ENCODE assay signal across 1 cellular context in genomic region chr15:75346796-75347221, GRCh38.
TF ChIP-seq lines count a peak whose summit lies in the region.

TSS of gene NEIL1 (plus strand) at chr15:75347039. CDS start at chr15:75348906, 1,867 bp downstream.

TF ChIP-seq in GM12878, 131 proteins besides CTCF, POLR2A, EP300 and RAD21 (continued from another document):
- TF ChIP-seq JUND (IDR thresholded peaks at IDR 0.05; ENCODE audit: low read depth, low read length) (no peak), RFX5 (IDR thresholded peaks at IDR 0.05; ENCODE audit: low read depth, low read length) (no peak), RELB (IDR thresholded peaks at IDR 0.05; ENCODE audit: low read depth) (peak; percentile 11; the same call in 1 of the 2 replicates), CREB1 (IDR thresholded peaks at IDR 0.05; ENCODE audit: low read depth) (no peak), HDAC2 (IDR thresholded peaks at IDR 0.05) (no peak), ATF7 (IDR thresholded peaks at IDR 0.05; ENCODE audit: low read depth) (no peak), MYC (IDR thresholded peaks at IDR 0.05; ENCODE audit: insufficient read depth, insufficient read length, insufficient replicate concordance, low read length, severe bottlenecking) (no peak), MLLT1 (IDR thresholded peaks at IDR 0.05) (0 out of 2 replicates have a peak, but pooled peaks have one; percentile 16), ZNF24 (IDR thresholded peaks at IDR 0.05) (no peak), KAT2A (conservative IDR thresholded peaks at IDR 0.05; ENCODE audit: control insufficient read depth, low read depth, low read length) (no peak), RUNX3 (IDR thresholded peaks at IDR 0.05; ENCODE audit: low read length) (no peak), POLR2AphosphoS5 (IDR thresholded peaks at IDR 0.05; ENCODE audit: low read length) (no peak), YY1 (IDR thresholded peaks at IDR 0.05; ENCODE audit: low read depth, low read length) (no peak)
- TF ChIP-seq, protein P1, sequence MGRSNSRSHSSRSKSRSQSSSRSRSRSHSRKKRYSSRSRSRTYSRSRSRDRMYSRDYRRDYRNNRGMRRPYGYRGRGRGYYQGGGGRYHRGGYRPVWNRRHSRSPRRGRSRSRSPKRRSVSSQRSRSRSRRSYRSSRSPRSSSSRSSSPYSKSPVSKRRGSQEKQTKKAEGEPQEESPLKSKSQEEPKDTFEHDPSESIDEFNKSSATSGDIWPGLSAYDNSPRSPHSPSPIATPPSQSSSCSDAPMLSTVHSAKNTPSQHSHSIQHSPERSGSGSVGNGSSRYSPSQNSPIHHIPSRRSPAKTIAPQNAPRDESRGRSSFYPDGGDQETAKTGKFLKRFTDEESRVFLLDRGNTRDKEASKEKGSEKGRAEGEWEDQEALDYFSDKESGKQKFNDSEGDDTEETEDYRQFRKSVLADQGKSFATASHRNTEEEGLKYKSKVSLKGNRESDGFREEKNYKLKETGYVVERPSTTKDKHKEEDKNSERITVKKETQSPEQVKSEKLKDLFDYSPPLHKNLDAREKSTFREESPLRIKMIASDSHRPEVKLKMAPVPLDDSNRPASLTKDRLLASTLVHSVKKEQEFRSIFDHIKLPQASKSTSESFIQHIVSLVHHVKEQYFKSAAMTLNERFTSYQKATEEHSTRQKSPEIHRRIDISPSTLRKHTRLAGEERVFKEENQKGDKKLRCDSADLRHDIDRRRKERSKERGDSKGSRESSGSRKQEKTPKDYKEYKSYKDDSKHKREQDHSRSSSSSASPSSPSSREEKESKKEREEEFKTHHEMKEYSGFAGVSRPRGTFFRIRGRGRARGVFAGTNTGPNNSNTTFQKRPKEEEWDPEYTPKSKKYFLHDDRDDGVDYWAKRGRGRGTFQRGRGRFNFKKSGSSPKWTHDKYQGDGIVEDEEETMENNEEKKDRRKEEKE (IDR thresholded peaks at IDR 0.05): no peak
- TF ChIP-seq, protein P2, sequence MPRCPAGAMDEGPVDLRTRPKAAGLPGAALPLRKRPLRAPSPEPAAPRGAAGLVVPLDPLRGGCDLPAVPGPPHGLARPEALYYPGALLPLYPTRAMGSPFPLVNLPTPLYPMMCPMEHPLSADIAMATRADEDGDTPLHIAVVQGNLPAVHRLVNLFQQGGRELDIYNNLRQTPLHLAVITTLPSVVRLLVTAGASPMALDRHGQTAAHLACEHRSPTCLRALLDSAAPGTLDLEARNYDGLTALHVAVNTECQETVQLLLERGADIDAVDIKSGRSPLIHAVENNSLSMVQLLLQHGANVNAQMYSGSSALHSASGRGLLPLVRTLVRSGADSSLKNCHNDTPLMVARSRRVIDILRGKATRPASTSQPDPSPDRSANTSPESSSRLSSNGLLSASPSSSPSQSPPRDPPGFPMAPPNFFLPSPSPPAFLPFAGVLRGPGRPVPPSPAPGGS (IDR thresholded peaks at IDR 0.05; ENCODE audit: borderline replicate concordance, insufficient read depth, low read depth, low read length, poor library complexity, severe bottlenecking): no peak
